In the genomic region with DNA sequence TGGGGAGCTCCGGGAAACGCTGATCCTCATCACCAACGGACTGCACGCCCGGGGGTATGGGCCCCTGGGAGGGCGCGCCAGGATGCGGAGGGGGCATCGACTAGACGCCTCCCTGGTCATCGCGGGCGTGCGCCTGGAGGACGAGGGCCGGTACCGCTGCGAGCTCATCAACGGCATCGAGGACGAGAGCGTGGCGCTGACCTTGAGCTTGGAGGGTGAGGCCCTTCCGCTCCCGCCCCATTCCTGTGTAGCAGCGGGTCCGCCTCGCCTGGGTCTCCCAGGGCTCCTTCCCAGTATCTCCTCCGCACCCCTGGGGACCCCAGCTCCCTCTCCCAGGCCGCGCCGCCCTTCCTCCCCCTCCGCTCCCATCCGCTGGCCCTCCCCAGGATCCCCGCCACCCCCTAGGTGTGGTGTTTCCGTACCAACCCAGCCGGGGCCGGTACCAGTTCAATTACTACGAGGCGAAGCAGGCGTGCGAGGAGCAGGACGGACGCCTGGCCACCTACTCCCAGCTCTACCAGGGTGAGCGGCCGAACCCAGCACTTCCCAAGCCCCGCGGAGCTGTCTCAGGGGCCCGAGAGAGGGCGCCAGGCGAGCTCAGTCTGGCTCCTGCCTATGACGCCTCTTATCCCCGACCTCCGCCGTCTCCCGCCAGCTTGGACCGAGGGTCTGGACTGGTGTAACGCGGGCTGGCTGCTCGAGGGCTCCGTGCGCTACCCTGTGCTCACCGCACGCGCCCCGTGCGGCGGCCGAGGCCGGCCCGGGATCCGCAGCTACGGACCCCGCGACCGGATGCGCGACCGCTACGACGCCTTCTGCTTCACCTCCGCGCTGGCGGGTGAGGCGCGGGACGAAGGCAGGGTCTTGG, we compare ENCODE assay signal across 8 cellular contexts. TPM values are rescaled to one million over a fixed set of nuclear protein-coding genes. Genes with fewer than 3 reads are reported as not detected.
DNase-seq lines count a peak whose midpoint lies in the region; ATAC-seq lines count a peak whose summit lies in the region.

No MANE protein-coding gene starts in this region.

- H3K36me3 Mint-ChIP-seq in naive thymus-derived CD8-positive, alpha-beta T cell = no peaks in the 10 kb centered on the region

- peaks cover 31 to 71% (median 56%) of the 10 kb centered on the region in 5 donors for H3K27me3 Mint-ChIP-seq in naive thymus-derived CD8-positive, alpha-beta T cell

- H3K4me3 Mint-ChIP-seq in naive thymus-derived CD8-positive, alpha-beta T cell = peak overlapping the region in 9 of 10 donors; percentile 47 to 69 (median 63)

- no peak overlapping the region for H3K27ac Mint-ChIP-seq in naive thymus-derived CD8-positive, alpha-beta T cell

- peak; percentile 71 for DNase-seq in ELR (ENCODE audit: low read depth)
- DNase-seq in NCI-H1092 treated with DMSO at 0.1 percent for 48 hours (lab: John Stamatoyannopoulos, UW) = peak; percentile 45
- DNase-seq in activated CD4-positive, alpha-beta T cell treated with anti-CD3 and anti-CD28 coated beads, Interleukin-2, amount 50 U/mL, for 1 hour = peak; percentile 41
- peak in 4 of 10 donors; percentile 30 to 35 (median 32) for DNase-seq in naive thymus-derived CD8-positive, alpha-beta T cell
- peak; percentile 74 for DNase-seq in ureter (ENCODE audit: low spot score)

- POLR2A ChIA-PET in naive thymus-derived CD8-positive, alpha-beta T cell (lab: Charles Lee) = interaction anchor here (0.5 to 1.0 kb wide), 4 partner anchors 12 to 151 kb away, joined by 3 to 6 read pairs (median 4); a partner anchor contains a TSS

- no peaks in the 10 kb centered on the region for H3K9me3 Mint-ChIP-seq in naive thymus-derived CD8-positive, alpha-beta T cell

- peaks cover 6 to 14% (median 11%) of the 10 kb centered on the region in 4 donors for H3K4me1 Mint-ChIP-seq in naive thymus-derived CD8-positive, alpha-beta T cell

- peak; percentile 61 for ATAC-seq in esophagus mucosa
- peak; percentile 64 to 66 for ATAC-seq in naive thymus-derived CD8-positive, alpha-beta T cell
- ATAC-seq in GM21447 (IDR thresholded peaks at IDR 0.05; ENCODE audit: unreplicated experiment) = no peak
- no peak for ATAC-seq in HG02973 (IDR thresholded peaks at IDR 0.05; ENCODE audit: unreplicated experiment)

RNA-seq across cellular contexts. Expression of a gene that starts 5.0 kb away (rescaled TPM):
- total RNA-seq in esophagus mucosa (not detected), ureter (5.6 TPM)
- under 1 TPM; 0.39 to 0.58 TPM for total RNA-seq in naive thymus-derived CD8-positive, alpha-beta T cell
- polyA plus RNA-seq in naive thymus-derived CD8-positive, alpha-beta T cell = not detected

RNA-seq across cellular contexts. Expression of a gene that starts 17.7 kb away (rescaled TPM):
- not detected for total RNA-seq in esophagus mucosa
- total RNA-seq in naive thymus-derived CD8-positive, alpha-beta T cell = not detected
- polyA plus RNA-seq in naive thymus-derived CD8-positive, alpha-beta T cell = not detected
- total RNA-seq in ureter = 1.1 TPM

RNA-seq across cellular contexts. Expression of a gene that starts 22.9 kb away (rescaled TPM):
- 20.3 TPM for total RNA-seq in esophagus mucosa
- 10 to 100 TPM; 44.2 to 45.1 TPM for total RNA-seq in naive thymus-derived CD8-positive, alpha-beta T cell
- polyA plus RNA-seq in naive thymus-derived CD8-positive, alpha-beta T cell = 10 to 100 TPM; 27.3 to 70.4 (median 42.0) TPM
- total RNA-seq in ureter = 42.5 TPM

RNA-seq across cellular contexts. Expression of a gene that starts 32.6 kb away (rescaled TPM):
- 80.4 TPM for total RNA-seq in esophagus mucosa
- total RNA-seq in naive thymus-derived CD8-positive, alpha-beta T cell = 10 to 100 TPM; 39.7 to 42.1 TPM
- 100 to 1,000 TPM in 2 of 3 donors, 10 to 100 TPM in 1; 85.6 to 124 (median 103) TPM for polyA plus RNA-seq in naive thymus-derived CD8-positive, alpha-beta T cell
- 119 TPM for total RNA-seq in ureter

RNA-seq across cellular contexts. Expression of a gene that starts 44.7 kb away (rescaled TPM):
- not detected for total RNA-seq in esophagus mucosa
- total RNA-seq in naive thymus-derived CD8-positive, alpha-beta T cell = 10 to 100 TPM; 41.3 to 44.3 TPM
- 1 to 10 TPM; 3.8 to 6.7 (median 6.7) TPM for polyA plus RNA-seq in naive thymus-derived CD8-positive, alpha-beta T cell
- not detected for total RNA-seq in ureter

Comparison
In these comparisons a context has a peak if more than half of its experiments do, and no peak if none do; other contexts are left out.
1. ATAC-seq: peak in esophagus mucosa (single experiment) and naive thymus-derived CD8-positive, alpha-beta T cell (2 of 2); none in GM21447 (single experiment) and HG02973 (single experiment).